ENCODE assay signal across 12 cellular contexts in the genomic region with DNA sequence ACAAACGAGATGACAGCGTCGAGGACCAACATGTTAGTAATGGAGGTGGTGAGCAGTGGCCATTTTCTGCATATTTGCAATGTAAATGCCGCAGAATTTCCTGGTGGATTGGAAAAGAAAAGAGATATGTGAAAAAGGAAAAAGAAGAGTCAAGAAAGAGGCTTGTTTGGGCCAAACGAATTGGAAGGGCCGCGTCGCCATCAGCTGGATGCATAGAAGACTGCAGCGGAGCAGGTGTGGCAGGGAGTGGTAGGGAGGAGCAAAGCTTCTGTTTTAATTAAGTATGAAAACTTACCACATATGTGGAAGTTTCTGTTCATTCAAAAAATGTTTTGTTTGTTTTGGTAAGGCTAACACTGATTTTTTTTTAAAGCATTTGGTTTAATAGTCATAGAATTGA.
DNase-seq lines count a peak whose midpoint lies in the region; ATAC-seq, FAIRE-seq and TF ChIP-seq lines count a peak whose summit lies in the region.
"Had no signal": no experiment of that assay in that cellular context is flagged by ENCODE, and none has a peak within 500 bp of the region (broad histone marks: within the 10 kb centered on the region; RNA-seq: fewer than 3 reads in every experiment).

No MANE protein-coding gene starts in this region.

- intact Hi-C loops in activated CD8-positive, alpha-beta T cell treated with anti-CD3 and anti-CD28 coated beads for 36 hours (cut with micrococcal nuclease), result no loop called here

- H3K9ac ChIP-seq in H1 (replicated peaks in 1 of 4; ENCODE audit: extremely low read depth in 1 of 4, low read depth in 3 of 4, low read length in 3 of 4), result no peak overlapping the region
- H3K9ac ChIP-seq in smooth muscle cell (ENCODE audit: low read depth), result no peak overlapping the region

- DNase-seq in activated CD8-positive, alpha-beta T cell treated with anti-CD3 and anti-CD28 coated beads for 36 hours, result peak; percentile 1
- DNase-seq in activated CD8-positive, alpha-beta T cell treated with anti-CD3 and anti-CD28 coated beads, Interleukin-2, amount 10 ng/mL, durations not matched to agents 7 days and 5 days, result no peak
- peak; percentile 32 for DNase-seq in NCI-H748 (lab: John Stamatoyannopoulos, UW; ENCODE audit: unreplicated experiment)
- DNase-seq in H1 (ENCODE audit: low read depth in 1 of 2, low spot score in 2 of 2), result peak; percentile 27 to 56
- no peak for DNase-seq in smooth muscle cell (lab: John Stamatoyannopoulos, UW; ENCODE audit: unreplicated experiment)
- no peak for DNase-seq in hypothalamus (lab: John Stamatoyannopoulos, UW)
- no peak for DNase-seq in NCI-H2107 (lab: John Stamatoyannopoulos, UW)
- no peak for DNase-seq in GM19238 (ENCODE audit: insufficient read length, low spot score)
- DNase-seq: activated naive CD8-positive, alpha-beta T cell treated with anti-CD3 and anti-CD28 coated beads for 36 hours; spleen had no signal

- H3K27ac ChIP-seq in H1 (ENCODE audit: low read depth, low read length) (no peak overlapping the region), smooth muscle cell (ENCODE audit: low read depth) (no peak overlapping the region)
- H3K27ac ChIP-seq: spleen, thoracic aorta had no signal

- no peak overlapping the region for H3K27ac Mint-ChIP-seq in activated CD8-positive, alpha-beta T cell treated with anti-CD3 and anti-CD28 coated beads for 36 hours
- no peak overlapping the region for H3K27ac Mint-ChIP-seq in activated CD8-positive, alpha-beta T cell treated with anti-CD3 and anti-CD28 coated beads, Interleukin-2, amount 10 ng/mL, durations not matched to agents 7 days and 5 days
- H3K27ac Mint-ChIP-seq: activated naive CD8-positive, alpha-beta T cell treated with anti-CD3 and anti-CD28 coated beads for 36 hours; T-helper 1 cell treated with Interleukin-12 subunit alpha and Interleukin-12 subunit beta and Interleukin-4 antibody, amounts not matched to agents 30 μg/mL and 1 μg/mL, for 36 hours had no signal

- H2BK12ac ChIP-seq in H1 (ENCODE audit: low read depth, low read length), result no peak overlapping the region

- H3K4me3 Mint-ChIP-seq in activated CD8-positive, alpha-beta T cell treated with anti-CD3 and anti-CD28 coated beads for 36 hours, result no peak overlapping the region
- no peak overlapping the region for H3K4me3 Mint-ChIP-seq in activated CD8-positive, alpha-beta T cell treated with anti-CD3 and anti-CD28 coated beads, Interleukin-2, amount 10 ng/mL, durations not matched to agents 7 days and 5 days
- H3K4me3 Mint-ChIP-seq: activated naive CD8-positive, alpha-beta T cell treated with anti-CD3 and anti-CD28 coated beads for 36 hours; T-helper 1 cell treated with Interleukin-12 subunit alpha and Interleukin-12 subunit beta and Interleukin-4 antibody, amounts not matched to agents 30 μg/mL and 1 μg/mL, for 36 hours had no signal

- H2BK5ac ChIP-seq in H1 (ENCODE audit: low read depth, low read length), result no peak overlapping the region

- TF ChIP-seq POLR2A in H1 (IDR thresholded peaks at IDR 0.05; ENCODE audit: control extremely low read depth in 1 of 2, low read depth in 2 of 2, low read length in 2 of 2), result no peak

- CTCF ChIA-PET in activated CD8-positive, alpha-beta T cell treated with anti-CD3 and anti-CD28 coated beads for 36 hours (lab: Charles Lee), result no interaction called here
- CTCF ChIA-PET in activated CD8-positive, alpha-beta T cell treated with anti-CD3 and anti-CD28 coated beads, Interleukin-2, amount 10 ng/mL, durations not matched to agents 7 days and 5 days (lab: Charles Lee), result interaction anchor here (1.0 kb wide), 1 partner anchor 46 kb away, joined by 3 read pairs; no protein-coding TSS in a partner anchor
- CTCF ChIA-PET in H1 (lab: Charles Lee; ENCODE audit: partially characterized antibody), result interaction anchor here (0.9 to 1.7 kb wide), 4 partner anchors 233 to 685 kb away, joined by 3 to 6 read pairs (median 4); no protein-coding TSS in a partner anchor

- H4K91ac ChIP-seq in H1 (replicated peaks; ENCODE audit: insufficient read length, low read length), result no peak overlapping the region

- no peaks in the 10 kb centered on the region for H3K36me3 ChIP-seq in H1 (ENCODE audit: control insufficient read depth in 2 of 4, insufficient read depth in 4 of 4, low read length in 3 of 4)
- no peaks in the 10 kb centered on the region for H3K36me3 ChIP-seq in smooth muscle cell (ENCODE audit: low read depth)
- H3K36me3 ChIP-seq: spleen, thoracic aorta had no signal

- TF ChIP-seq EP300 in H1 (IDR thresholded peaks at IDR 0.05; ENCODE audit: borderline replicate concordance in 1 of 2, low read depth in 2 of 2, low read length in 2 of 2), result no peak

- POLR2A ChIA-PET in activated CD8-positive, alpha-beta T cell treated with anti-CD3 and anti-CD28 coated beads for 36 hours (lab: Charles Lee), result no interaction called here
- POLR2A ChIA-PET in activated CD8-positive, alpha-beta T cell treated with anti-CD3 and anti-CD28 coated beads, Interleukin-2, amount 10 ng/mL, durations not matched to agents 7 days and 5 days (lab: Charles Lee), result no interaction called here
- POLR2A ChIA-PET in H1 (lab: Charles Lee; ENCODE audit: partially characterized antibody), result no interaction called here

- H3K9me3 ChIP-seq in H1 (ENCODE audit: insufficient read depth in 2 of 2, low read depth in 1 of 2, low read length in 1 of 2) (no peaks in the 10 kb centered on the region), smooth muscle cell (replicated peaks; ENCODE audit: low read depth) (no peaks in the 10 kb centered on the region)
- H3K9me3 ChIP-seq: spleen, thoracic aorta had no signal

- no peak overlapping the region for H2BK120ac ChIP-seq in H1 (replicated peaks; ENCODE audit: low read depth, low read length)

- no peak overlapping the region for H4K8ac ChIP-seq in H1 (ENCODE audit: extremely low read depth, insufficient read depth, low read length)

- H3K9me3 Mint-ChIP-seq in activated CD8-positive, alpha-beta T cell treated with anti-CD3 and anti-CD28 coated beads for 36 hours, result peaks cover 1% of the 10 kb centered on the region
- H3K9me3 Mint-ChIP-seq in activated CD8-positive, alpha-beta T cell treated with anti-CD3 and anti-CD28 coated beads, Interleukin-2, amount 10 ng/mL, durations not matched to agents 7 days and 5 days (ENCODE audit: insufficient read depth), result peaks cover 4% of the 10 kb centered on the region
- H3K9me3 Mint-ChIP-seq: activated naive CD8-positive, alpha-beta T cell treated with anti-CD3 and anti-CD28 coated beads for 36 hours had no signal

- peak; percentile 71 for FAIRE-seq in H1 (lab: Jason Lieb, UNC)

- whole genome bisulfite sequencing in H1 (ENCODE audit: extremely low coverage in 1 of 2, insufficient coverage in 1 of 2, insufficient read length in 1 of 2, insufficient replicate concordance in 2 of 2, low coverage in 1 of 2, low lambda C conversion rate in 2 of 2, missing lambda C conversion rate in 1 of 2), 2 experiments, result 52% methylated on average over 9 of the region's 9 CpGs; no CpG with 5 or more reads in 1 of the 2 experiments
- 35% methylated on average over 9 of the region's 9 CpGs for WGBS in smooth muscle cell (ENCODE audit: low lambda C conversion rate)

- no peak overlapping the region for H4K5ac ChIP-seq in H1 (ENCODE audit: insufficient read length, low read depth, low read length)

- H3K36me3 Mint-ChIP-seq in activated CD8-positive, alpha-beta T cell treated with anti-CD3 and anti-CD28 coated beads for 36 hours (ENCODE audit: low read depth), result no peaks in the 10 kb centered on the region
- H3K36me3 Mint-ChIP-seq in activated CD8-positive, alpha-beta T cell treated with anti-CD3 and anti-CD28 coated beads, Interleukin-2, amount 10 ng/mL, durations not matched to agents 7 days and 5 days (ENCODE audit: low read depth), result no peaks in the 10 kb centered on the region
- H3K36me3 Mint-ChIP-seq: activated naive CD8-positive, alpha-beta T cell treated with anti-CD3 and anti-CD28 coated beads for 36 hours had no signal

- no peaks in the 10 kb centered on the region for H3K79me1 ChIP-seq in H1 (ENCODE audit: low read depth, low read length)

- H2AFZ ChIP-seq in H1 (ENCODE audit: low read length), result peak overlapping the region; percentile 86; the same call in 1 of the 2 replicates
- H2AFZ ChIP-seq in smooth muscle cell (ENCODE audit: low read depth), result no peak overlapping the region

- H3K18ac ChIP-seq in H1 (ENCODE audit: extremely low read depth, low read length), result no peak overlapping the region

- H3K79me2 ChIP-seq in H1 (ENCODE audit: control insufficient read depth in 1 of 2, insufficient read depth in 2 of 2, low read length in 2 of 2) (no peaks in the 10 kb centered on the region), smooth muscle cell (ENCODE audit: low read depth) (no peaks in the 10 kb centered on the region)

- no peaks in the 10 kb centered on the region for H3F3A ChIP-seq in smooth muscle cell (ENCODE audit: low read depth)

- no peaks in the 10 kb centered on the region for H3K23me2 ChIP-seq in H1 (ENCODE audit: low read depth, low read length)

- H3K14ac ChIP-seq in H1 (ENCODE audit: insufficient read length), result no peak overlapping the region

- no peak overlapping the region for H3K4ac ChIP-seq in H1 (replicated peaks; ENCODE audit: insufficient read length, low read depth, low read length)

- no peaks in the 10 kb centered on the region for H4K20me1 ChIP-seq in H1 (replicated peaks in 1 of 2; ENCODE audit: control insufficient read depth in 1 of 2, insufficient read depth in 2 of 2, low read length in 2 of 2)
- H4K20me1 ChIP-seq in smooth muscle cell (ENCODE audit: low read depth), result no peaks in the 10 kb centered on the region

- H3K27me3 ChIP-seq in H1 (replicated peaks in 1 of 4; ENCODE audit: control insufficient read depth in 3 of 4, extremely low read depth in 1 of 4, insufficient read depth in 3 of 4, low read length in 3 of 4) (no peaks in the 10 kb centered on the region), smooth muscle cell (ENCODE audit: low read depth) (no peaks in the 10 kb centered on the region)
- H3K27me3 ChIP-seq: spleen had no signal

- H3K27me3 Mint-ChIP-seq in activated CD8-positive, alpha-beta T cell treated with anti-CD3 and anti-CD28 coated beads for 36 hours, result no peaks in the 10 kb centered on the region
- H3K27me3 Mint-ChIP-seq in activated CD8-positive, alpha-beta T cell treated with anti-CD3 and anti-CD28 coated beads, Interleukin-2, amount 10 ng/mL, durations not matched to agents 7 days and 5 days (ENCODE audit: low read depth), result no peaks in the 10 kb centered on the region
- H3K27me3 Mint-ChIP-seq: activated naive CD8-positive, alpha-beta T cell treated with anti-CD3 and anti-CD28 coated beads for 36 hours had no signal

- H3K4me1 Mint-ChIP-seq in activated CD8-positive, alpha-beta T cell treated with anti-CD3 and anti-CD28 coated beads for 36 hours (ENCODE audit: low read depth), result no peaks in the 10 kb centered on the region
- no peaks in the 10 kb centered on the region for H3K4me1 Mint-ChIP-seq in activated CD8-positive, alpha-beta T cell treated with anti-CD3 and anti-CD28 coated beads, Interleukin-2, amount 10 ng/mL, durations not matched to agents 7 days and 5 days (ENCODE audit: low read depth)
- H3K4me1 Mint-ChIP-seq: activated naive CD8-positive, alpha-beta T cell treated with anti-CD3 and anti-CD28 coated beads for 36 hours had no signal

- no peak overlapping the region for H3K4me2 ChIP-seq in H1 (ENCODE audit: insufficient read depth in 1 of 2, low read depth in 2 of 2, low read length in 2 of 2)
- H3K4me2 ChIP-seq in smooth muscle cell, result no peak overlapping the region

- TF ChIP-seq CTCF in activated CD8-positive, alpha-beta T cell treated with anti-CD3 and anti-CD28 coated beads for 36 hours (IDR thresholded peaks at IDR 0.05), result no peak
- TF ChIP-seq CTCF in H1 (IDR thresholded peaks at IDR 0.05; ENCODE audit: control extremely low read depth in 1 of 3, insufficient read depth in 1 of 3, low read depth in 1 of 3, low read length in 3 of 3) (peak; percentile 65 to 77 (median 76)), smooth muscle cell (IDR thresholded peaks at IDR 0.05; ENCODE audit: borderline replicate concordance, insufficient read depth, poor library complexity, severe bottlenecking) (peak; percentile 18)

- no peak overlapping the region for H3K56ac ChIP-seq in H1 (replicated peaks; ENCODE audit: insufficient read length, low read depth, low read length)

- ATAC-seq in activated CD8-positive, alpha-beta T cell treated with anti-CD3 and anti-CD28 coated beads for 36 hours, result no peak
- ATAC-seq in activated CD8-positive, alpha-beta T cell treated with anti-CD3 and anti-CD28 coated beads, Interleukin-2, amount 10 ng/mL, durations not matched to agents 7 days and 5 days, result no peak

- H3K23ac ChIP-seq in H1 (ENCODE audit: insufficient read length), result no peak overlapping the region

- H2BK15ac ChIP-seq in H1 (ENCODE audit: low read length), result no peak overlapping the region

- peak; percentile 92 to 93 for TF ChIP-seq RAD21 in H1 (IDR thresholded peaks at IDR 0.05 in 1 of 2, conservative IDR thresholded peaks at IDR 0.05 in 1 of 2; ENCODE audit: low read depth in 2 of 2, low read length in 2 of 2)

- H2BK20ac ChIP-seq in H1 (ENCODE audit: low read length), result no peak overlapping the region

- H2AK5ac ChIP-seq in H1 (ENCODE audit: low read depth, low read length), result no peak overlapping the region

- H3K4me3 ChIP-seq in H1 (ENCODE audit: extremely low read depth in 1 of 4, insufficient read depth in 2 of 4, low read depth in 3 of 4, low read length in 4 of 4), result no peak overlapping the region
- H3K4me3 ChIP-seq in smooth muscle cell, result no peak overlapping the region
- H3K4me3 ChIP-seq: spleen, thoracic aorta had no signal

- no peaks in the 10 kb centered on the region for H3K4me1 ChIP-seq in H1 (replicated peaks in 1 of 4; ENCODE audit: control insufficient read depth in 3 of 4, insufficient read depth in 4 of 4, low read length in 3 of 4)
- no peaks in the 10 kb centered on the region for H3K4me1 ChIP-seq in smooth muscle cell (ENCODE audit: low read depth)
- H3K4me1 ChIP-seq: spleen had no signal

Comparison
In these comparisons a context has a peak if more than half of its experiments do, and no peak if none do; other contexts are left out.
1. DNase-seq: peak in activated CD8-positive, alpha-beta T cell treated with anti-CD3 and anti-CD28 coated beads for 36 hours (single experiment), NCI-H748 (single experiment) and H1 (2 of 2); none in activated CD8-positive, alpha-beta T cell treated with anti-CD3 and anti-CD28 coated beads, Interleukin-2, amount 10 ng/mL, durations not matched to agents 7 days and 5 days (single experiment), smooth muscle cell (single experiment), hypothalamus (0 of 51), NCI-H2107 (single experiment) and GM19238 (single experiment).